Comparison of ENCODE assay signal across 1 cellular context in the genomic region with DNA sequence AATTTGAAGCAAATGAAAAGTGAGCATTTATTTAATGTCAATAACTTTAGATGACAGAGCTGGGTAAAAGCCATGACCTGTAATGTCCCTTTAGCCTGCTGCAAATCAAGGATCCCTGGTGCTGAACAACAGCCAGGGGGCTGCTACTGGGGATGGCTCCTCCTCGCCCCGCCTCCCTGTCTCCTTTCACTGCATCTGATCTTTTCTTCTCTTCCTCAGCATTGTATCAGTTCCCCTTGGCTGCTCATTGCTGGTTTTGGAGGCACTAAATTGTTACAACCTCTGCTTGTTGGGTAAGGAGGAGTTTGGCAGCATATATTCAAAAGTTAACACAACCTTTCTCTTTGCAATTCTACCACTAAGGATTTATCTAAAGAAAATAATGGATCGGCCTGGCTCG.
TF ChIP-seq lines count a peak whose summit lies in the region.

No MANE protein-coding gene starts in this region.

TF ChIP-seq in HepG2, 621 proteins besides CTCF, POLR2A, EP300 and RAD21:
- TF ChIP-seq, protein P1, sequence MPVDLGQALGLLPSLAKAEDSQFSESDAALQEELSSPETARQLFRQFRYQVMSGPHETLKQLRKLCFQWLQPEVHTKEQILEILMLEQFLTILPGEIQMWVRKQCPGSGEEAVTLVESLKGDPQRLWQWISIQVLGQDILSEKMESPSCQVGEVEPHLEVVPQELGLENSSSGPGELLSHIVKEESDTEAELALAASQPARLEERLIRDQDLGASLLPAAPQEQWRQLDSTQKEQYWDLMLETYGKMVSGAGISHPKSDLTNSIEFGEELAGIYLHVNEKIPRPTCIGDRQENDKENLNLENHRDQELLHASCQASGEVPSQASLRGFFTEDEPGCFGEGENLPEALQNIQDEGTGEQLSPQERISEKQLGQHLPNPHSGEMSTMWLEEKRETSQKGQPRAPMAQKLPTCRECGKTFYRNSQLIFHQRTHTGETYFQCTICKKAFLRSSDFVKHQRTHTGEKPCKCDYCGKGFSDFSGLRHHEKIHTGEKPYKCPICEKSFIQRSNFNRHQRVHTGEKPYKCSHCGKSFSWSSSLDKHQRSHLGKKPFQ (CRISPR knock-in tag; IDR thresholded peaks at IDR 0.05; ENCODE audit: insufficient replicate concordance), result no peak
- TF ChIP-seq GABPB1 (CRISPR knock-in tag; IDR thresholded peaks at IDR 0.05) (no peak), ZNF17 (CRISPR knock-in tag; IDR thresholded peaks at IDR 0.05) (no peak), PRPF4 (IDR thresholded peaks at IDR 0.05; ENCODE audit: low read depth, low read length, poor library complexity, severe bottlenecking) (no peak), ZNF263 (CRISPR knock-in tag; IDR thresholded peaks at IDR 0.05) (no peak), ZNF282 (IDR thresholded peaks at IDR 0.05; ENCODE audit: partially characterized antibody) (no peak), ZNF652 (CRISPR knock-in tag; IDR thresholded peaks at IDR 0.05; ENCODE audit: borderline replicate concordance, low read depth) (no peak)
- TF ChIP-seq, protein P2, sequence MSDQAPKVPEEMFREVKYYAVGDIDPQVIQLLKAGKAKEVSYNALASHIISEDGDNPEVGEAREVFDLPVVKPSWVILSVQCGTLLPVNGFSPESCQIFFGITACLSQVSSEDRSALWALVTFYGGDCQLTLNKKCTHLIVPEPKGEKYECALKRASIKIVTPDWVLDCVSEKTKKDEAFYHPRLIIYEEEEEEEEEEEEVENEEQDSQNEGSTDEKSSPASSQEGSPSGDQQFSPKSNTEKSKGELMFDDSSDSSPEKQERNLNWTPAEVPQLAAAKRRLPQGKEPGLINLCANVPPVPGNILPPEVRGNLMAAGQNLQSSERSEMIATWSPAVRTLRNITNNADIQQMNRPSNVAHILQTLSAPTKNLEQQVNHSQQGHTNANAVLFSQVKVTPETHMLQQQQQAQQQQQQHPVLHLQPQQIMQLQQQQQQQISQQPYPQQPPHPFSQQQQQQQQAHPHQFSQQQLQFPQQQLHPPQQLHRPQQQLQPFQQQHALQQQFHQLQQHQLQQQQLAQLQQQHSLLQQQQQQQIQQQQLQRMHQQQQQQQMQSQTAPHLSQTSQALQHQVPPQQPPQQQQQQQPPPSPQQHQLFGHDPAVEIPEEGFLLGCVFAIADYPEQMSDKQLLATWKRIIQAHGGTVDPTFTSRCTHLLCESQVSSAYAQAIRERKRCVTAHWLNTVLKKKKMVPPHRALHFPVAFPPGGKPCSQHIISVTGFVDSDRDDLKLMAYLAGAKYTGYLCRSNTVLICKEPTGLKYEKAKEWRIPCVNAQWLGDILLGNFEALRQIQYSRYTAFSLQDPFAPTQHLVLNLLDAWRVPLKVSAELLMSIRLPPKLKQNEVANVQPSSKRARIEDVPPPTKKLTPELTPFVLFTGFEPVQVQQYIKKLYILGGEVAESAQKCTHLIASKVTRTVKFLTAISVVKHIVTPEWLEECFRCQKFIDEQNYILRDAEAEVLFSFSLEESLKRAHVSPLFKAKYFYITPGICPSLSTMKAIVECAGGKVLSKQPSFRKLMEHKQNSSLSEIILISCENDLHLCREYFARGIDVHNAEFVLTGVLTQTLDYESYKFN (CRISPR knock-in tag; conservative IDR thresholded peaks at IDR 0.05), result no peak
- TF ChIP-seq, protein P3, sequence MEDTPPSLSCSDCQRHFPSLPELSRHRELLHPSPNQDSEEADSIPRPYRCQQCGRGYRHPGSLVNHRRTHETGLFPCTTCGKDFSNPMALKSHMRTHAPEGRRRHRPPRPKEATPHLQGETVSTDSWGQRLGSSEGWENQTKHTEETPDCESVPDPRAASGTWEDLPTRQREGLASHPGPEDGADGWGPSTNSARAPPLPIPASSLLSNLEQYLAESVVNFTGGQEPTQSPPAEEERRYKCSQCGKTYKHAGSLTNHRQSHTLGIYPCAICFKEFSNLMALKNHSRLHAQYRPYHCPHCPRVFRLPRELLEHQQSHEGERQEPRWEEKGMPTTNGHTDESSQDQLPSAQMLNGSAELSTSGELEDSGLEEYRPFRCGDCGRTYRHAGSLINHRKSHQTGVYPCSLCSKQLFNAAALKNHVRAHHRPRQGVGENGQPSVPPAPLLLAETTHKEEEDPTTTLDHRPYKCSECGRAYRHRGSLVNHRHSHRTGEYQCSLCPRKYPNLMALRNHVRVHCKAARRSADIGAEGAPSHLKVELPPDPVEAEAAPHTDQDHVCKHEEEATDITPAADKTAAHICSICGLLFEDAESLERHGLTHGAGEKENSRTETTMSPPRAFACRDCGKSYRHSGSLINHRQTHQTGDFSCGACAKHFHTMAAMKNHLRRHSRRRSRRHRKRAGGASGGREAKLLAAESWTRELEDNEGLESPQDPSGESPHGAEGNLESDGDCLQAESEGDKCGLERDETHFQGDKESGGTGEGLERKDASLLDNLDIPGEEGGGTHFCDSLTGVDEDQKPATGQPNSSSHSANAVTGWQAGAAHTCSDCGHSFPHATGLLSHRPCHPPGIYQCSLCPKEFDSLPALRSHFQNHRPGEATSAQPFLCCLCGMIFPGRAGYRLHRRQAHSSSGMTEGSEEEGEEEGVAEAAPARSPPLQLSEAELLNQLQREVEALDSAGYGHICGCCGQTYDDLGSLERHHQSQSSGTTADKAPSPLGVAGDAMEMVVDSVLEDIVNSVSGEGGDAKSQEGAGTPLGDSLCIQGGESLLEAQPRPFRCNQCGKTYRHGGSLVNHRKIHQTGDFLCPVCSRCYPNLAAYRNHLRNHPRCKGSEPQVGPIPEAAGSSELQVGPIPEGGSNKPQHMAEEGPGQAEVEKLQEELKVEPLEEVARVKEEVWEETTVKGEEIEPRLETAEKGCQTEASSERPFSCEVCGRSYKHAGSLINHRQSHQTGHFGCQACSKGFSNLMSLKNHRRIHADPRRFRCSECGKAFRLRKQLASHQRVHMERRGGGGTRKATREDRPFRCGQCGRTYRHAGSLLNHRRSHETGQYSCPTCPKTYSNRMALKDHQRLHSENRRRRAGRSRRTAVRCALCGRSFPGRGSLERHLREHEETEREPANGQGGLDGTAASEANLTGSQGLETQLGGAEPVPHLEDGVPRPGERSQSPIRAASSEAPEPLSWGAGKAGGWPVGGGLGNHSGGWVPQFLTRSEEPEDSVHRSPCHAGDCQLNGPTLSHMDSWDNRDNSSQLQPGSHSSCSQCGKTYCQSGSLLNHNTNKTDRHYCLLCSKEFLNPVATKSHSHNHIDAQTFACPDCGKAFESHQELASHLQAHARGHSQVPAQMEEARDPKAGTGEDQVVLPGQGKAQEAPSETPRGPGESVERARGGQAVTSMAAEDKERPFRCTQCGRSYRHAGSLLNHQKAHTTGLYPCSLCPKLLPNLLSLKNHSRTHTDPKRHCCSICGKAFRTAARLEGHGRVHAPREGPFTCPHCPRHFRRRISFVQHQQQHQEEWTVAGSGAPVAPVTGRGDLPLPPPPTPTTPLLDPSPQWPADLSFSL (CRISPR knock-in tag; IDR thresholded peaks at IDR 0.05), result no peak
